ENCODE assay signal across 23 cellular contexts in the genomic region with DNA sequence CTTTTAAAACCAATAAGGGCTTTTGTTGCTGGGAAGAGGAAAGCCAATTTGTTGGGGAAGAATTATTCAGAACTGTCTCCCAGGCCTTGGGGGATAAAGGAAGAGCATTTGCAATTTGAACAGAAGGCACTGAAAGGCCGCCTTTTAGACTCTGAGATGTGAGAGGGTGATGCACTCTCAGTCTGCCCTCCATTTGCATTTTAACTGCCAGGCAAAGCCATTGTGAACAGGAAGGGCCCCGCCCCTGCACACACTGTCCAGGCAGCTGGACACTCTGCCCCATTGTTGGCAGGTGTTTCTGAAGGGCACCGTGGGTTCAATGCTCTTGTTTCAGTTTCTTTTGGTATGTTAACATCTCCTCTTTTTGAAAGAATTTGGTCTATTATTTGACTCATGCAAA.
DNase-seq lines count a peak whose midpoint lies in the region; ATAC-seq and TF ChIP-seq lines count a peak whose summit lies in the region.
"Had no signal": no experiment of that assay in that cellular context is flagged by ENCODE, and none has a peak within 500 bp of the region (broad histone marks: within the 10 kb centered on the region; RNA-seq: fewer than 3 reads in every experiment).

No MANE protein-coding gene starts in this region.

- H3K9me3 ChIP-seq in BLaER1 treated with 17β-estradiol and CSF1 and Interleukin-3, amounts not matched to agents 10 nM and 100 nM (replicated peaks in 1 of 11), result peaks cover 0 to 10% (median 4%) of the 10 kb centered on the region in 11 experiments; a peak in 7 of 22 replicates
- H3K9me3 ChIP-seq in OCI-LY7 (ENCODE audit: low read length), result no peaks in the 10 kb centered on the region
- H3K9me3 ChIP-seq: breast epithelium, heart right ventricle, lower lobe of right lung, mucosa of descending colon, upper lobe of left lung had no signal

- peaks cover 6% of the 10 kb centered on the region for H3K9me3 Mint-ChIP-seq in neural crest cell
- H3K9me3 Mint-ChIP-seq: activated naive CD4-positive, alpha-beta T cell treated with anti-CD3 and anti-CD28 coated beads, Interleukin-2, amount 50 U/mL, for 24 hours; activated T-helper 1 cell treated with anti-CD3 and anti-CD28 coated beads, Interleukin-12 subunit alpha, Interleukin-12 subunit beta, Interleukin-2, Interleukin-4 antibody, amounts not matched to agents 30 ng/mL and 10 ng/mL and 1 ng/mL, durations not matched to agents 14 hours and 24 hours and 36 hours; H9; natural killer cell treated with Interleukin-12 subunit alpha and Interleukin-12 subunit beta and Interleukin-15 and Interleukin-18, amount 100 ng/mL, for 72 hours had no signal

- no peaks in the 10 kb centered on the region for H3K36me3 Mint-ChIP-seq in neural crest cell (ENCODE audit: low read depth)
- H3K36me3 Mint-ChIP-seq: activated naive CD4-positive, alpha-beta T cell treated with anti-CD3 and anti-CD28 coated beads, Interleukin-2, amount 50 U/mL, for 24 hours; natural killer cell treated with Interleukin-12 subunit alpha and Interleukin-12 subunit beta and Interleukin-15 and Interleukin-18, amount 100 ng/mL, for 72 hours had no signal

- H3K27ac ChIP-seq in BLaER1 treated with 17β-estradiol and CSF1 and Interleukin-3, amounts not matched to agents 10 nM and 100 nM, result peak overlapping the region in 6 of 11 experiments; percentile 1 to 63 (median 46); a peak in 8 of 22 replicates
- no peak overlapping the region for H3K27ac ChIP-seq in OCI-LY7 (ENCODE audit: low read depth, low read length, poor library complexity, severe bottlenecking)
- H3K27ac ChIP-seq: breast epithelium, heart right ventricle, lower lobe of right lung, SJCRH30, upper lobe of left lung had no signal

- intact Hi-C loops in OCI-LY7 (cut with micrococcal nuclease; ENCODE audit: unreplicated experiment), result no loop called here

- H4K20me1 ChIP-seq in BLaER1 treated with 17β-estradiol and CSF1 and Interleukin-3, amounts not matched to agents 10 nM and 100 nM, result no peaks in the 10 kb centered on the region
- H4K20me1 ChIP-seq in OCI-LY7 (ENCODE audit: insufficient read depth, low read length), result no peaks in the 10 kb centered on the region

- no peak overlapping the region for H3K4me3 ChIP-seq in BLaER1 treated with 17β-estradiol and CSF1 and Interleukin-3, amounts not matched to agents 10 nM and 100 nM
- H3K4me3 ChIP-seq in OCI-LY7 (ENCODE audit: low read depth, low read length, poor library complexity, severe bottlenecking), result no peak overlapping the region
- H3K4me3 ChIP-seq: breast epithelium, heart right ventricle, K562, lower lobe of right lung, mucosa of descending colon, SJCRH30, upper lobe of left lung had no signal

- no peaks in the 10 kb centered on the region for H3K27me3 Mint-ChIP-seq in neural crest cell (ENCODE audit: low read depth)
- H3K27me3 Mint-ChIP-seq: activated naive CD4-positive, alpha-beta T cell treated with anti-CD3 and anti-CD28 coated beads, Interleukin-2, amount 50 U/mL, for 24 hours had no signal

- H3K9ac ChIP-seq in BLaER1 treated with 17β-estradiol and CSF1 and Interleukin-3, amounts not matched to agents 10 nM and 100 nM, result no peak overlapping the region

- H3K9me2 ChIP-seq in OCI-LY7 (ENCODE audit: insufficient read depth, low read length), result no peaks in the 10 kb centered on the region

- no TSS peak for BruUV-seq in OCI-LY7 (replicated peaks; lab: Mats Ljungman, UMichigan)

- H3K4me1 Mint-ChIP-seq in neural crest cell, result peaks cover 78% of the 10 kb centered on the region
- H3K4me1 Mint-ChIP-seq: activated naive CD4-positive, alpha-beta T cell treated with anti-CD3 and anti-CD28 coated beads, Interleukin-2, amount 50 U/mL, for 24 hours had no signal

- CTCF ChIA-PET in OCI-LY7 (lab: Charles Lee; ENCODE audit: unreplicated experiment), result no interaction called here

- no peaks in the 10 kb centered on the region for H3K36me3 ChIP-seq in BLaER1 treated with 17β-estradiol and CSF1 and Interleukin-3, amounts not matched to agents 10 nM and 100 nM
- H3K36me3 ChIP-seq in OCI-LY7 (ENCODE audit: insufficient read depth, low read length), result no peaks in the 10 kb centered on the region
- H3K36me3 ChIP-seq: breast epithelium, heart right ventricle, lower lobe of right lung, SJCRH30, upper lobe of left lung had no signal

- no peaks in the 10 kb centered on the region for H3K27me3 ChIP-seq in BLaER1 treated with 17β-estradiol and CSF1 and Interleukin-3, amounts not matched to agents 10 nM and 100 nM
- H3K27me3 ChIP-seq: breast epithelium, SJCRH30, upper lobe of left lung had no signal

- peaks cover 31 to 76% (median 67%) of the 10 kb centered on the region in 10 experiments for H3K4me1 ChIP-seq in BLaER1 treated with 17β-estradiol and CSF1 and Interleukin-3, amounts not matched to agents 10 nM and 100 nM
- H3K4me1 ChIP-seq in OCI-LY7 (ENCODE audit: insufficient read depth, low read length, poor library complexity, severe bottlenecking), result no peaks in the 10 kb centered on the region
- H3K4me1 ChIP-seq: breast epithelium had no signal

- H2AFZ ChIP-seq in OCI-LY7 (ENCODE audit: low read length), result no peak overlapping the region

- DNase-seq in DMS53 treated with DMSO at 0.1 percent for 48 hours (lab: John Stamatoyannopoulos, UW; ENCODE audit: unreplicated experiment), result peak; percentile 49
- DNase-seq in OCI-LY7 (ENCODE audit: low spot score), result peak; percentile 6
- peak; percentile 43 for DNase-seq in neural crest cell (ENCODE audit: low read depth, low spot score)
- DNase-seq in NCI-H1436 (lab: John Stamatoyannopoulos, UW), result no peak
- DNase-seq in hepatic stellate cell (ENCODE audit: low spot score), result no peak
- DNase-seq: activated CD4-positive, CD25-positive, alpha-beta regulatory T cell; effector memory CD4-positive, alpha-beta T cell; H9; heart right ventricle; kidney glomerular epithelial cell; lower lobe of right lung; mucosa of descending colon; NCI-H1436 treated with DMSO at 0.1 percent for 48 hours; NCI-H446; SJCRH30 had no signal

- H3K79me2 ChIP-seq in OCI-LY7 (ENCODE audit: insufficient read depth, low read depth, low read length), result no peaks in the 10 kb centered on the region

- H3K27ac Mint-ChIP-seq in neural crest cell (ENCODE audit: unreplicated experiment), result peak overlapping the region; percentile 30
- H3K27ac Mint-ChIP-seq: activated naive CD4-positive, alpha-beta T cell treated with anti-CD3 and anti-CD28 coated beads, Interleukin-2, amount 50 U/mL, for 24 hours; activated T-helper 1 cell treated with anti-CD3 and anti-CD28 coated beads, Interleukin-12 subunit alpha, Interleukin-12 subunit beta, Interleukin-2, Interleukin-4 antibody, amounts not matched to agents 30 ng/mL and 10 ng/mL and 1 ng/mL, durations not matched to agents 14 hours and 24 hours and 36 hours; H9; natural killer cell treated with Interleukin-12 subunit alpha and Interleukin-12 subunit beta and Interleukin-15 and Interleukin-18, amount 100 ng/mL, for 72 hours had no signal

- POLR2A ChIA-PET in OCI-LY7 (lab: Charles Lee), result no interaction called here

- TF ChIP-seq CTCF in OCI-LY7 (conservative IDR thresholded peaks at IDR 0.05; ENCODE audit: low read length) (no peak), neural crest cell (conservative IDR thresholded peaks at IDR 0.05) (no peak)

- no peak for ATAC-seq in HG02759 (IDR thresholded peaks at IDR 0.05; ENCODE audit: unreplicated experiment)
- ATAC-seq: heart right ventricle; K562; mucosa of descending colon; natural killer cell treated with Interleukin-12 subunit alpha and Interleukin-12 subunit beta and Interleukin-15 and Interleukin-18, amount 100 ng/mL, for 72 hours had no signal

- H3K4me2 ChIP-seq in BLaER1 treated with 17β-estradiol and CSF1 and Interleukin-3, amounts not matched to agents 10 nM and 100 nM, result peak overlapping the region in 10 of 11 experiments; percentile 9 to 73 (median 64); a peak in 18 of 22 replicates
- no peak overlapping the region for H3K4me2 ChIP-seq in OCI-LY7 (ENCODE audit: low read length)

- peak overlapping the region; percentile 14 for H3K4me3 Mint-ChIP-seq in neural crest cell
- H3K4me3 Mint-ChIP-seq: activated naive CD4-positive, alpha-beta T cell treated with anti-CD3 and anti-CD28 coated beads, Interleukin-2, amount 50 U/mL, for 24 hours; activated T-helper 1 cell treated with anti-CD3 and anti-CD28 coated beads, Interleukin-12 subunit alpha, Interleukin-12 subunit beta, Interleukin-2, Interleukin-4 antibody, amounts not matched to agents 30 ng/mL and 10 ng/mL and 1 ng/mL, durations not matched to agents 14 hours and 24 hours and 36 hours; H9; natural killer cell treated with Interleukin-12 subunit alpha and Interleukin-12 subunit beta and Interleukin-15 and Interleukin-18, amount 100 ng/mL, for 72 hours had no signal

Comparison
In these comparisons a context has a peak if more than half of its experiments do, and no peak if none do; other contexts are left out.
1. DNase-seq: peak in DMS53 treated with DMSO at 0.1 percent for 48 hours (single experiment), OCI-LY7 (single experiment) and neural crest cell (single experiment); none in NCI-H1436 (single experiment) and hepatic stellate cell (single experiment).